Comparison of ENCODE assay signal across 16 cellular contexts in the genomic region with DNA sequence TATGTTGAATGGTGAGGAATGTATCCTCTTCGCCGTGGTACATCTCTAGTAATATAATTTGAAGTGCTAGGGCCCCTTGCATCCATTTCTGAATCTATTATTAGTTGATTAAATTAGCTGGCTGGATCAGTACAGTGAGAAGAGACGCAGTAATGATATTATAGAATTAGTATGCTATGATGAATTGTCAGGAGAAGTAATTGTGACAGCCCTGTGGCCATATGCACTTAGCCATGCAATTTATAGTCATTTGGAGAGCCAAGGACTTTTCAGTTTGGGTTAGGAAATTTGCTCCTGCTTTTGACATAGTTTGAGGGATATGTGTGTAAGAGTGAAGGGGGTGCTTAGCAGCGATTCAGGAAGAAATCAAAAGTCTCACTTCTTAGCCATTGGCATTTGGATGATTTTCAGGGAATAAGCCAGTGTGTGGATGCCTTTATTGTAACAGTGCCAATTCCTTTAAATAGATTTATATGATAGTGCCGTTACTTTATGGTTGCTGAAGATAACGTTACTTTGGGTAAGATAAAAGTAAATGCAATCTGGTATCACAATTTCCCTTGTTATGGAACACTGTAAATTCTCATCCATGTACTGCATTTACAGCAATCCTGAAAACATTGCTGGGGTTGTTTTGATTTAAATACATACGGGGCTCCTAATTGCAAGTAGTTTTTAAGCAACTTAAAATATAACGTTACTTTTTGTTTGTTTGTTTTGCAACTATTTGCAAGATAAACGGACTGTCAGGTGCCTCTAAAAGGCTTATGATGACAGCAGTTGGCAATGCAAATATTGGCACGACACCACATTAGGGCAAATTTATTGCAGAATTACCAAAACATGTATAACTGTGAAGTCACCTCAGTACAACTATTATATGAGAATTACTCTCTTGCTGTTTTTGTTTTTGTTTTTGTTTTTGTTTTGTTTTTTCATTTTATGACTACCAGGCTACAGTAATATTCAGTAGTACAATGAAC.
DNase-seq lines count a peak whose midpoint lies in the region; ATAC-seq and TF ChIP-seq lines count a peak whose summit lies in the region.
"Had no signal": no experiment of that assay in that cellular context is flagged by ENCODE, and none has a peak within 500 bp of the region (broad histone marks: within the 10 kb centered on the region; RNA-seq: fewer than 3 reads in every experiment).

No MANE protein-coding gene starts in this region.

- DNase-seq in GM23338 (ENCODE audit: low spot score) = no peak
- DNase-seq in NCI-H82 (lab: John Stamatoyannopoulos, UW) = peak; percentile 81
- no peak for DNase-seq in right lobe of liver
- DNase-seq in suprapubic skin (ENCODE audit: low spot score in 2 of 2) = no peak
- DNase-seq in SJCRH30 = no peak
- no peak for DNase-seq in effector memory CD4-positive, alpha-beta T cell
- DNase-seq: ACHN; Caco-2; CD4-positive, alpha-beta T cell; DMS153; DMS79; GDM1; GM23248; HCEC 1CT had no signal

- TF ChIP-seq CTCF in GM23338 (conservative IDR thresholded peaks at IDR 0.05; ENCODE audit: low read depth in 2 of 2) (no peak), right lobe of liver (IDR thresholded peaks at IDR 0.05) (no peak), suprapubic skin (IDR thresholded peaks at IDR 0.05) (no peak)

- ATAC-seq in GM23338 (no peak), SK-N-SH treated with all-trans-retinoic acid at 6 μM for 48 hours (peak; percentile 89), right lobe of liver (peak; percentile 70 to 85 (median 82))

- no peaks in the 10 kb centered on the region for H3K27me3 ChIP-seq in GM23338 (ENCODE audit: insufficient read depth)
- H3K27me3 ChIP-seq in right lobe of liver = no peaks in the 10 kb centered on the region
- H3K27me3 ChIP-seq in suprapubic skin = no peaks in the 10 kb centered on the region
- H3K27me3 ChIP-seq in SJCRH30 = no peaks in the 10 kb centered on the region
- no peaks in the 10 kb centered on the region for H3K27me3 ChIP-seq in effector memory CD4-positive, alpha-beta T cell (replicated peaks; ENCODE audit: control insufficient read depth, insufficient read depth, low read length, poor library complexity, severe bottlenecking)

- TF ChIP-seq EP300 in suprapubic skin (IDR thresholded peaks at IDR 0.05) = no peak

- H3K36me3 Mint-ChIP-seq in GM23338 (ENCODE audit: low read depth) = no peaks in the 10 kb centered on the region

- peak overlapping the region; percentile 9; the same call in 1 of the 2 replicates for H3K4me2 ChIP-seq in GM23338

- H3K27me3 Mint-ChIP-seq in GM23338 (ENCODE audit: insufficient read depth, low read depth, poor library complexity) = peaks cover 1% of the 10 kb centered on the region
- H3K27me3 Mint-ChIP-seq: CD4-positive, alpha-beta T cell had no signal

- H3K27ac ChIP-seq in GM23338 (ENCODE audit: low read depth) (no peak overlapping the region), right lobe of liver (peak overlapping the region in 1 of 3 donors; percentile 55), suprapubic skin (no peak overlapping the region), SJCRH30 (no peak overlapping the region)
- H3K27ac ChIP-seq in effector memory CD4-positive, alpha-beta T cell (ENCODE audit: insufficient read depth, low read length, poor library complexity, severe bottlenecking) = no peak overlapping the region
- H3K27ac ChIP-seq: C4-2B, GM23248 had no signal

- H3K9me3 ChIP-seq in right lobe of liver (no peaks in the 10 kb centered on the region), suprapubic skin (no peaks in the 10 kb centered on the region), SJCRH30 (replicated peaks) (no peaks in the 10 kb centered on the region)
- no peaks in the 10 kb centered on the region for H3K9me3 ChIP-seq in effector memory CD4-positive, alpha-beta T cell (ENCODE audit: control insufficient read depth, low read length)
- H3K9me3 ChIP-seq: Caco-2 had no signal

- H3K4me3 Mint-ChIP-seq in GM23338 = no peak overlapping the region
- H3K4me3 Mint-ChIP-seq: CD4-positive, alpha-beta T cell had no signal

- H3K4me1 Mint-ChIP-seq in GM23338 = peaks cover 16% of the 10 kb centered on the region; the same call in 2 of the 3 replicates

- no peaks in the 10 kb centered on the region for H3F3A ChIP-seq in GM23338 (replicated peaks; ENCODE audit: low read depth)

- no peak overlapping the region for H3K27ac Mint-ChIP-seq in GM23338
- H3K27ac Mint-ChIP-seq: CD4-positive, alpha-beta T cell had no signal

- no peaks in the 10 kb centered on the region for H4K20me1 ChIP-seq in GM23338 (replicated peaks; ENCODE audit: insufficient read depth)

- intact Hi-C loops in right lobe of liver (cut with DNase I) = no loop called here

- no peak for TF ChIP-seq POLR2A in right lobe of liver (IDR thresholded peaks at IDR 0.05)
- TF ChIP-seq POLR2A in suprapubic skin (IDR thresholded peaks at IDR 0.05) = no peak

- peaks cover 15% of the 10 kb centered on the region for H3K4me1 ChIP-seq in GM23338 (ENCODE audit: insufficient read depth)
- peaks cover 0 to 8% (median 3%) of the 10 kb centered on the region in 4 donors for H3K4me1 ChIP-seq in right lobe of liver
- no peaks in the 10 kb centered on the region for H3K4me1 ChIP-seq in suprapubic skin
- H3K4me1 ChIP-seq in SJCRH30 = no peaks in the 10 kb centered on the region
- H3K4me1 ChIP-seq in effector memory CD4-positive, alpha-beta T cell (ENCODE audit: control insufficient read depth, insufficient read depth, low read length, poor library complexity, severe bottlenecking) = no peaks in the 10 kb centered on the region
- H3K4me1 ChIP-seq: Caco-2 had no signal

- H3K4me3 ChIP-seq in GM23338 (no peak overlapping the region), right lobe of liver (peak overlapping the region; percentile 4 to 45 (median 41)), suprapubic skin (no peak overlapping the region), SJCRH30 (no peak overlapping the region)
- H3K4me3 ChIP-seq in effector memory CD4-positive, alpha-beta T cell (ENCODE audit: insufficient read depth, low read depth, low read length, poor library complexity, severe bottlenecking) = no peak overlapping the region
- H3K4me3 ChIP-seq: GM23248 had no signal

- no peaks in the 10 kb centered on the region for H3K36me3 ChIP-seq in GM23338 (ENCODE audit: insufficient read depth)
- H3K36me3 ChIP-seq in right lobe of liver = no peaks in the 10 kb centered on the region
- no peaks in the 10 kb centered on the region for H3K36me3 ChIP-seq in suprapubic skin
- no peaks in the 10 kb centered on the region for H3K36me3 ChIP-seq in SJCRH30
- H3K36me3 ChIP-seq in effector memory CD4-positive, alpha-beta T cell (ENCODE audit: control insufficient read depth, insufficient read depth, low read length) = no peaks in the 10 kb centered on the region

- H3K79me2 ChIP-seq in GM23338 (replicated peaks; ENCODE audit: insufficient read depth) = no peaks in the 10 kb centered on the region

- no peak overlapping the region for H2AFZ ChIP-seq in GM23338
- H2AFZ ChIP-seq: GM23248 had no signal

- WGBS in right lobe of liver (ENCODE audit: insufficient coverage, low coverage, low lambda C conversion rate, missing lambda C conversion rate) = 29% methylated on average over 10 of the region's 10 CpGs
- 50% methylated on average over 10 of the region's 10 CpGs for WGBS in suprapubic skin

- H3K9me3 Mint-ChIP-seq in GM23338 = no peaks in the 10 kb centered on the region

- no peaks in the 10 kb centered on the region for H3K9me2 ChIP-seq in GM23338 (ENCODE audit: insufficient read depth)

TF ChIP-seq in SK-N-SH treated with all-trans-retinoic acid at 6 μM for 48 hours, 23 proteins besides CTCF, POLR2A, EP300 and RAD21 (continues in another document):
- TF ChIP-seq CSDC2 (CRISPR knock-in tag; IDR thresholded peaks at IDR 0.05) = peak; percentile 24; the same call in 1 of the 2 replicates
- TF ChIP-seq GLIS3 (CRISPR knock-in tag; IDR thresholded peaks at IDR 0.05) = peak; percentile 78
- TF ChIP-seq ESRRG (CRISPR knock-in tag; IDR thresholded peaks at IDR 0.05) = peak; percentile 62; the same call in 1 of the 2 replicates
- TF ChIP-seq PPARA (CRISPR knock-in tag; IDR thresholded peaks at IDR 0.05; ENCODE audit: borderline replicate concordance) = no peak
- TF ChIP-seq ZNF70 (CRISPR knock-in tag; IDR thresholded peaks at IDR 0.05) = peak; percentile 86
- TF ChIP-seq, protein P1, sequence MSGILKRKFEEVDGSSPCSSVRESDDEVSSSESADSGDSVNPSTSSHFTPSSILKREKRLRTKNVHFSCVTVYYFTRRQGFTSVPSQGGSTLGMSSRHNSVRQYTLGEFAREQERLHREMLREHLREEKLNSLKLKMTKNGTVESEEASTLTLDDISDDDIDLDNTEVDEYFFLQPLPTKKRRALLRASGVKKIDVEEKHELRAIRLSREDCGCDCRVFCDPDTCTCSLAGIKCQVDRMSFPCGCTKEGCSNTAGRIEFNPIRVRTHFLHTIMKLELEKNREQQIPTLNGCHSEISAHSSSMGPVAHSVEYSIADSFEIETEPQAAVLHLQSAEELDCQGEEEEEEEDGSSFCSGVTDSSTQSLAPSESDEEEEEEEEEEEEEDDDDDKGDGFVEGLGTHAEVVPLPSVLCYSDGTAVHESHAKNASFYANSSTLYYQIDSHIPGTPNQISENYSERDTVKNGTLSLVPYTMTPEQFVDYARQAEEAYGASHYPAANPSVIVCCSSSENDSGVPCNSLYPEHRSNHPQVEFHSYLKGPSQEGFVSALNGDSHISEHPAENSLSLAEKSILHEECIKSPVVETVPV (CRISPR knock-in tag; IDR thresholded peaks at IDR 0.05) = peak; percentile 86
- peak; percentile 75 for TF ChIP-seq ZFP3 (CRISPR knock-in tag; IDR thresholded peaks at IDR 0.05)
- peak; percentile 99 for TF ChIP-seq ISL1 (CRISPR knock-in tag; IDR thresholded peaks at IDR 0.05)
- TF ChIP-seq TCF4 (CRISPR knock-in tag; IDR thresholded peaks at IDR 0.05; ENCODE audit: borderline replicate concordance) = peak; percentile 72; the same call in 1 of the 2 replicates

Comparison
In these comparisons a context has a peak if more than half of its experiments do, and no peak if none do; other contexts are left out.
1. H3K4me3 ChIP-seq: peak in right lobe of liver (3 of 3); none in GM23338 (single experiment), suprapubic skin (single experiment), SJCRH30 (single experiment) and effector memory CD4-positive, alpha-beta T cell (single experiment).